ENCODE assay signal across 23 cellular contexts in the genomic region with DNA sequence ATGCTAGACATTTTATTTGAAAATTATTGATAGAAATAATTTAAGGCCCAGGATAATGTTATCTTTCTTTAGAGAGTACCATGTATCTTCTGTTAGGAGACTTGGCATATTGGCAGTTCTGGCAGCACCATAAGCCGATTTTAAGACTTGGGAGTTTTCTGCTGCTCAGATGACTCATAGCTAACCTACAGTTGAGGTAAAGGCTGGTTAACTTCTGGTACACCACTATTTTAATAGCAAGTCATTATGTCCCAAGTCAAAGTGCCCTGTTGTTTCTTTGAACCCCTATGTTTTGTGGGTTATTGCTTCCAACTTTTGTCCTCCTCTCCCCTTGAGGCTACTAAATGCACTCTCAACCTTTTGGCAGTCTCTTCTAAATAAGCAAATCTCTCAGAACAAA. TPM values are rescaled to one million over a fixed set of nuclear protein-coding genes. Genes with fewer than 3 reads are reported as not detected.
DNase-seq lines count a peak whose midpoint lies in the region; ATAC-seq and TF ChIP-seq lines count a peak whose summit lies in the region.
"Had no signal": no experiment of that assay in that cellular context is flagged by ENCODE, and none has a peak within 500 bp of the region (broad histone marks: within the 10 kb centered on the region; RNA-seq: fewer than 3 reads in every experiment).

No MANE protein-coding gene starts in this region.

- no peak overlapping the region for H3K9ac ChIP-seq in Karpas-422 (ENCODE audit: low read length)

- H3K9me3 Mint-ChIP-seq in mesothelial cell of epicardium, result peaks cover 10% of the 10 kb centered on the region
- H3K9me3 Mint-ChIP-seq: dendritic cell treated with granulocyte-macrophage colony-stimulating factor and Interleukin-4, amounts not matched to agents 40 ng/mL and 50 ng/mL, for 4 days; stimulated activated naive CD8-positive, alpha-beta T cell treated with anti-CD3 and anti-CD28 coated beads, Interleukin-15, Interleukin-2, amounts not matched to agents 100 ng/mL and 50 ng/mL, for 24 hours had no signal

- H3K36me3 Mint-ChIP-seq in mesothelial cell of epicardium, result no peaks in the 10 kb centered on the region

- no peaks in the 10 kb centered on the region for H3K27me3 ChIP-seq in Karpas-422 (ENCODE audit: low read length)
- H3K27me3 ChIP-seq: cardiac muscle cell, transverse colon had no signal

- no peak overlapping the region for H3K4me3 Mint-ChIP-seq in mesothelial cell of epicardium
- H3K4me3 Mint-ChIP-seq: dendritic cell treated with granulocyte-macrophage colony-stimulating factor and Interleukin-4, amounts not matched to agents 40 ng/mL and 50 ng/mL, for 4 days; nephron progenitor cell; stimulated activated naive CD8-positive, alpha-beta T cell treated with anti-CD3 and anti-CD28 coated beads, Interleukin-15, Interleukin-2, amounts not matched to agents 100 ng/mL and 50 ng/mL, for 24 hours had no signal

- H3K4me1 ChIP-seq in Karpas-422 (ENCODE audit: low read length), result no peaks in the 10 kb centered on the region
- H3K4me1 ChIP-seq: transverse colon had no signal

- H3K79me2 ChIP-seq in Karpas-422 (ENCODE audit: low read length), result no peaks in the 10 kb centered on the region

- H3K27ac Mint-ChIP-seq in mesothelial cell of epicardium, result no peak overlapping the region
- H3K27ac Mint-ChIP-seq: dendritic cell treated with granulocyte-macrophage colony-stimulating factor and Interleukin-4, amounts not matched to agents 40 ng/mL and 50 ng/mL, for 4 days; nephron progenitor cell; stimulated activated naive CD8-positive, alpha-beta T cell treated with anti-CD3 and anti-CD28 coated beads, Interleukin-15, Interleukin-2, amounts not matched to agents 100 ng/mL and 50 ng/mL, for 24 hours had no signal

- H3K9me3 ChIP-seq in Karpas-422 (ENCODE audit: low read length), result no peaks in the 10 kb centered on the region
- H3K9me3 ChIP-seq: transverse colon had no signal

- H2AFZ ChIP-seq in Karpas-422 (ENCODE audit: low read length), result no peak overlapping the region

- no peak overlapping the region for H3K27ac ChIP-seq in Karpas-422 (ENCODE audit: low read length)
- H3K27ac ChIP-seq: cardiac muscle cell, transverse colon had no signal

- ATAC-seq in GM18868 (IDR thresholded peaks at IDR 0.05; ENCODE audit: unreplicated experiment) (peak; percentile 97), GM21825 (IDR thresholded peaks at IDR 0.05; ENCODE audit: unreplicated experiment) (peak; percentile 57)
- ATAC-seq: left cardiac atrium had no signal

- H3K27me3 Mint-ChIP-seq in mesothelial cell of epicardium (ENCODE audit: low read depth), result no peaks in the 10 kb centered on the region

- TF ChIP-seq CTCF in foreskin fibroblast (IDR thresholded peaks at IDR 0.05; ENCODE audit: low read depth, low read length) (no peak), mesothelial cell of epicardium (IDR thresholded peaks at IDR 0.05; ENCODE audit: unreplicated experiment) (no peak)

- no peak overlapping the region for H3K4me3 ChIP-seq in Karpas-422 (ENCODE audit: low read length)
- no peak overlapping the region for H3K4me3 ChIP-seq in foreskin fibroblast (ENCODE audit: low read depth in 1 of 2, low read length in 2 of 2)
- H3K4me3 ChIP-seq: cardiac muscle cell, transverse colon had no signal

- peak; percentile 4 for DNase-seq in Karpas-422
- peak; percentile 5 for DNase-seq in kidney tubule cell (ENCODE audit: low spot score)
- DNase-seq in foreskin fibroblast, result no peak
- DNase-seq in NCI-H1417 treated with DMSO at 0.1 percent for 48 hours (lab: John Stamatoyannopoulos, UW), result no peak
- DNase-seq in mesothelial cell of epicardium (ENCODE audit: low spot score in 2 of 2, unreplicated experiment in 2 of 2), result no peak
- DNase-seq: activated CD4-positive, alpha-beta T cell treated with anti-CD3 and anti-CD28 coated beads for 48 hours; activated effector memory CD4-positive, alpha-beta T cell treated with anti-CD3 and anti-CD28 coated beads, Interleukin-2, amount 50 U/mL, for 16 hours; AML-193; left cardiac atrium; midbrain; NCI-H1105; NCI-H2107; NCI-H524 treated with DMSO at 0.1 percent for 48 hours; nephron progenitor cell; Right ventricle myocardium superior; stimulated activated CD4-positive, alpha-beta T cell treated with anti-CD3 and anti-CD28 coated beads, Interleukin-2, amount 100 ng/mL, for 24 hours; transverse colon had no signal

- no peaks in the 10 kb centered on the region for H4K20me1 ChIP-seq in Karpas-422 (ENCODE audit: insufficient read depth, low read depth, low read length)

- no peak overlapping the region for H3K4me2 ChIP-seq in Karpas-422 (ENCODE audit: low read depth, low read length, poor library complexity, severe bottlenecking)

- no peaks in the 10 kb centered on the region for H3K4me1 Mint-ChIP-seq in mesothelial cell of epicardium

- no peaks in the 10 kb centered on the region for H3K36me3 ChIP-seq in Karpas-422 (ENCODE audit: insufficient read depth, low read length)
- H3K36me3 ChIP-seq: cardiac muscle cell, transverse colon had no signal

- no peaks in the 10 kb centered on the region for H3K9me2 ChIP-seq in Karpas-422 (replicated peaks; ENCODE audit: insufficient read depth, low read length)

RNA-seq across cellular contexts. Expression of gene ATRNL1, which starts 25.2 kb away (rescaled TPM):
- not detected in 2 replicates for total RNA-seq in Karpas-422 (2014; rRNA removed; shearing (Covaris generic); ENCODE audit: low replicate concordance)
- 39.5 to 43.4 TPM (median 39.6 TPM) in 3 replicates for total RNA-seq in mesothelial cell of epicardium
- total RNA-seq: endothelial cell of umbilical vein had no signal

Comparison
In these comparisons a context has a peak if more than half of its experiments do, and no peak if none do; other contexts are left out.
1. DNase-seq: peak in Karpas-422 (single experiment) and kidney tubule cell (single experiment); none in foreskin fibroblast (0 of 2), NCI-H1417 treated with DMSO at 0.1 percent for 48 hours (single experiment) and mesothelial cell of epicardium (0 of 2).
2. RNA of gene ATRNL1, which starts 25.2 kb away (total RNA-seq): 39.5 to 43.4 TPM in mesothelial cell of epicardium; not detected in Karpas-422; every median in the first group is over 10 times any median in the second.